10 cellular contexts compared by ENCODE assay signal in genomic region chr17:33142703-33143299, GRCh38.
DNase-seq lines count a peak whose midpoint lies in the region; ATAC-seq and TF ChIP-seq lines count a peak whose summit lies in the region.
"Had no signal": no experiment of that assay in that cellular context is flagged by ENCODE, and none has a peak within 500 bp of the region (broad histone marks: within the 10 kb centered on the region; RNA-seq: fewer than 3 reads in every experiment).

No MANE protein-coding gene starts in this region.

- no peak overlapping the region for H3K27ac Mint-ChIP-seq in Calu3 (ENCODE audit: unreplicated experiment)
- no peak overlapping the region for H3K27ac Mint-ChIP-seq in activated CD8-positive, alpha-beta T cell treated with anti-CD3 and anti-CD28 coated beads for 36 hours

- no peak for TF ChIP-seq CTCF in Calu3 (IDR thresholded peaks at IDR 0.05; ENCODE audit: unreplicated experiment)
- no peak for TF ChIP-seq CTCF in activated CD8-positive, alpha-beta T cell treated with anti-CD3 and anti-CD28 coated beads for 36 hours (IDR thresholded peaks at IDR 0.05)

- no peaks in the 10 kb centered on the region for H3K9me3 Mint-ChIP-seq in Calu3 (ENCODE audit: low read depth, unreplicated experiment)
- H3K9me3 Mint-ChIP-seq in activated CD8-positive, alpha-beta T cell treated with anti-CD3 and anti-CD28 coated beads for 36 hours = no peaks in the 10 kb centered on the region
- H3K9me3 Mint-ChIP-seq: central memory CD8-positive, alpha-beta T cell had no signal

- POLR2A ChIA-PET in activated CD8-positive, alpha-beta T cell treated with anti-CD3 and anti-CD28 coated beads for 36 hours (lab: Charles Lee) = no interaction called here

- peaks cover 59% of the 10 kb centered on the region for H3K27me3 Mint-ChIP-seq in Calu3 (ENCODE audit: unreplicated experiment)
- H3K27me3 Mint-ChIP-seq in activated CD8-positive, alpha-beta T cell treated with anti-CD3 and anti-CD28 coated beads for 36 hours = peaks cover 9% of the 10 kb centered on the region

- DNase-seq in Calu3 = peak; percentile 4
- peak; percentile 2 for DNase-seq in HS-5 (ENCODE audit: low read depth)
- peak; percentile 27 for DNase-seq in activated CD8-positive, alpha-beta T cell treated with anti-CD3 and anti-CD28 coated beads for 36 hours
- DNase-seq in kidney tubule cell (ENCODE audit: low spot score) = peak; percentile 48
- DNase-seq in activated T-cell treated with anti-CD3 and anti-CD28 coated beads for 4 hours = no peak
- no peak for DNase-seq in Ammon's horn (ENCODE audit: low spot score)
- DNase-seq: NCI-H526 treated with DMSO at 0.1 percent for 48 hours had no signal

- CTCF ChIA-PET in Calu3 (lab: Charles Lee) = no interaction called here
- CTCF ChIA-PET in activated CD8-positive, alpha-beta T cell treated with anti-CD3 and anti-CD28 coated beads for 36 hours (lab: Charles Lee) = no interaction called here

- ATAC-seq in activated CD8-positive, alpha-beta T cell treated with anti-CD3 and anti-CD28 coated beads for 36 hours = no peak
- ATAC-seq in GM21447 (IDR thresholded peaks at IDR 0.05; ENCODE audit: unreplicated experiment) (no peak), HG02678 (IDR thresholded peaks at IDR 0.05; ENCODE audit: unreplicated experiment) (no peak)

- no peaks in the 10 kb centered on the region for H3K36me3 Mint-ChIP-seq in Calu3 (ENCODE audit: insufficient read depth, unreplicated experiment)
- no peaks in the 10 kb centered on the region for H3K36me3 Mint-ChIP-seq in activated CD8-positive, alpha-beta T cell treated with anti-CD3 and anti-CD28 coated beads for 36 hours (ENCODE audit: low read depth)

- intact Hi-C loops in Calu3 (cut with micrococcal nuclease; ENCODE audit: unreplicated experiment) = no loop called here
- intact Hi-C loops in activated CD8-positive, alpha-beta T cell treated with anti-CD3 and anti-CD28 coated beads for 36 hours (cut with micrococcal nuclease) = no loop called here

- H3K4me1 Mint-ChIP-seq in Calu3 (ENCODE audit: low read depth, unreplicated experiment) = no peaks in the 10 kb centered on the region
- no peaks in the 10 kb centered on the region for H3K4me1 Mint-ChIP-seq in activated CD8-positive, alpha-beta T cell treated with anti-CD3 and anti-CD28 coated beads for 36 hours (ENCODE audit: low read depth)
- H3K4me1 Mint-ChIP-seq: central memory CD8-positive, alpha-beta T cell had no signal

- BruUV-seq in Calu3 (replicated peaks; lab: Mats Ljungman, UMichigan) = no TSS peak

- no peak overlapping the region for H3K4me3 Mint-ChIP-seq in Calu3 (ENCODE audit: low read depth, unreplicated experiment)
- no peak overlapping the region for H3K4me3 Mint-ChIP-seq in activated CD8-positive, alpha-beta T cell treated with anti-CD3 and anti-CD28 coated beads for 36 hours
- H3K4me3 Mint-ChIP-seq: central memory CD8-positive, alpha-beta T cell had no signal

Comparison
In these comparisons a context has a peak if more than half of its experiments do, and no peak if none do; other contexts are left out.
1. DNase-seq: peak in Calu3 (single experiment), HS-5 (single experiment), activated CD8-positive, alpha-beta T cell treated with anti-CD3 and anti-CD28 coated beads for 36 hours (single experiment) and kidney tubule cell (single experiment); none in activated T-cell treated with anti-CD3 and anti-CD28 coated beads for 4 hours (single experiment) and Ammon's horn (single experiment).